ENCODE assay signal across 22 cellular contexts in genomic region chr9:29873579-29873978, GRCh38.
DNase-seq lines count a peak whose midpoint lies in the region; ATAC-seq, FAIRE-seq and TF ChIP-seq lines count a peak whose summit lies in the region.
"Had no signal": no experiment of that assay in that cellular context is flagged by ENCODE, and none has a peak within 500 bp of the region (broad histone marks: within the 10 kb centered on the region; RNA-seq: fewer than 3 reads in every experiment).

No MANE protein-coding gene starts in this region.

- BruUV-seq in Calu3 (replicated peaks; lab: Mats Ljungman, UMichigan) = no TSS peak

- intact Hi-C loops in Calu3 (cut with micrococcal nuclease; ENCODE audit: unreplicated experiment) = no loop called here
- intact Hi-C loops in left colon (cut with DNase I, micrococcal nuclease) = no loop called here

- no peak overlapping the region for H3K4me3 ChIP-seq in small intestine (ENCODE audit: low read depth in 1 of 2, low read length in 2 of 2)
- H3K4me3 ChIP-seq: BLaER1 had no signal

- H3K4me1 ChIP-seq in small intestine (ENCODE audit: control insufficient read depth in 2 of 2, insufficient read depth in 1 of 2, low read depth in 1 of 2, low read length in 1 of 2) = no peaks in the 10 kb centered on the region
- H3K4me1 ChIP-seq: BLaER1 had no signal

- H3K9me3 ChIP-seq in small intestine (ENCODE audit: control insufficient read depth, low read depth) = no peaks in the 10 kb centered on the region
- H3K9me3 ChIP-seq: BLaER1 had no signal

- DNase-seq in Calu3 (no peak), WTC11 (ENCODE audit: low spot score) (no peak), left colon (no peak), small intestine (peak; percentile 5), glutamatergic neuron (no peak), NCI-H526 (lab: John Stamatoyannopoulos, UW) (no peak), ecto neural progenitor cell (ENCODE audit: low spot score) (no peak)
- no peak for DNase-seq in activated CD4-positive, alpha-beta T cell treated with anti-CD3 and anti-CD28 coated beads, Interleukin-2, amount 10 ng/mL, durations not matched to agents 7 days and 5 days
- DNase-seq: CD4-positive, CD25-positive, alpha-beta regulatory T cell; CD8-positive, alpha-beta T cell; DMS53; DMS79 treated with DMSO at 0.1 percent for 48 hours; GF-D8; GOT3; HCEC 1CT had no signal

- H3K27ac ChIP-seq in small intestine (ENCODE audit: low read depth in 1 of 2, low read length in 1 of 2) = no peak overlapping the region
- H3K27ac ChIP-seq: 22Rv1, BLaER1, C4-2B had no signal

- H3K27ac Mint-ChIP-seq in Calu3 (ENCODE audit: unreplicated experiment) (peak overlapping the region; percentile 69), WTC11 (peak overlapping the region; percentile 47; the same call in 1 of the 2 replicates), glutamatergic neuron (ENCODE audit: unreplicated experiment) (no peak overlapping the region)
- H3K27ac Mint-ChIP-seq in activated CD4-positive, alpha-beta T cell treated with anti-CD3 and anti-CD28 coated beads, Interleukin-2, amount 10 ng/mL, durations not matched to agents 7 days and 5 days = no peak overlapping the region
- H3K27ac Mint-ChIP-seq: B cell; CD4-positive, CD25-positive, alpha-beta regulatory T cell; CD8-positive, alpha-beta T cell had no signal

- no peaks in the 10 kb centered on the region for H3K27me3 Mint-ChIP-seq in Calu3 (ENCODE audit: unreplicated experiment)
- H3K27me3 Mint-ChIP-seq in WTC11 (ENCODE audit: low read depth) = 0 out of 2 replicates have a peak, but pooled peaks cover 3% of the 10 kb centered on the region
- H3K27me3 Mint-ChIP-seq in glutamatergic neuron (ENCODE audit: unreplicated experiment) = peaks cover 1% of the 10 kb centered on the region
- no peaks in the 10 kb centered on the region for H3K27me3 Mint-ChIP-seq in activated CD4-positive, alpha-beta T cell treated with anti-CD3 and anti-CD28 coated beads, Interleukin-2, amount 10 ng/mL, durations not matched to agents 7 days and 5 days
- H3K27me3 Mint-ChIP-seq: B cell; CD4-positive, CD25-positive, alpha-beta regulatory T cell had no signal

- CTCF ChIA-PET in Calu3 (lab: Charles Lee) = no interaction called here
- CTCF ChIA-PET in WTC11 (lab: Charles Lee) = no interaction called here
- CTCF ChIA-PET in activated CD4-positive, alpha-beta T cell treated with anti-CD3 and anti-CD28 coated beads, Interleukin-2, amount 10 ng/mL, durations not matched to agents 7 days and 5 days (lab: Charles Lee) = no interaction called here

- no peaks in the 10 kb centered on the region for H3K27me3 ChIP-seq in small intestine (ENCODE audit: control insufficient read depth in 2 of 2, insufficient read depth in 2 of 2, low read length in 2 of 2)
- H3K27me3 ChIP-seq: BLaER1 had no signal

- H3K36me3 ChIP-seq in small intestine (ENCODE audit: control insufficient read depth in 2 of 2, insufficient read depth in 2 of 2, low read length in 2 of 2) = no peaks in the 10 kb centered on the region
- H3K36me3 ChIP-seq: BLaER1 had no signal

- POLR2A ChIA-PET in WTC11 (lab: Charles Lee) = no interaction called here
- POLR2A ChIA-PET in activated CD4-positive, alpha-beta T cell treated with anti-CD3 and anti-CD28 coated beads, Interleukin-2, amount 10 ng/mL, durations not matched to agents 7 days and 5 days (lab: Charles Lee) = no interaction called here

- H3K4me3 Mint-ChIP-seq in Calu3 (ENCODE audit: low read depth, unreplicated experiment) (no peak overlapping the region), WTC11 (no peak overlapping the region), glutamatergic neuron (ENCODE audit: unreplicated experiment) (no peak overlapping the region)
- no peak overlapping the region for H3K4me3 Mint-ChIP-seq in activated CD4-positive, alpha-beta T cell treated with anti-CD3 and anti-CD28 coated beads, Interleukin-2, amount 10 ng/mL, durations not matched to agents 7 days and 5 days
- H3K4me3 Mint-ChIP-seq: B cell; CD4-positive, CD25-positive, alpha-beta regulatory T cell; CD8-positive, alpha-beta T cell had no signal

- H3K4me1 Mint-ChIP-seq in Calu3 (ENCODE audit: low read depth, unreplicated experiment) (peaks cover 9% of the 10 kb centered on the region), WTC11 (peaks cover 22% of the 10 kb centered on the region), glutamatergic neuron (ENCODE audit: low read depth, unreplicated experiment) (no peaks in the 10 kb centered on the region)
- H3K4me1 Mint-ChIP-seq in activated CD4-positive, alpha-beta T cell treated with anti-CD3 and anti-CD28 coated beads, Interleukin-2, amount 10 ng/mL, durations not matched to agents 7 days and 5 days = no peaks in the 10 kb centered on the region
- H3K4me1 Mint-ChIP-seq: B cell had no signal

- peaks cover 10% of the 10 kb centered on the region for H3K36me3 Mint-ChIP-seq in Calu3 (ENCODE audit: insufficient read depth, unreplicated experiment)
- H3K36me3 Mint-ChIP-seq in WTC11 = peaks cover 11% of the 10 kb centered on the region
- no peaks in the 10 kb centered on the region for H3K36me3 Mint-ChIP-seq in glutamatergic neuron (ENCODE audit: unreplicated experiment)
- H3K36me3 Mint-ChIP-seq in activated CD4-positive, alpha-beta T cell treated with anti-CD3 and anti-CD28 coated beads, Interleukin-2, amount 10 ng/mL, durations not matched to agents 7 days and 5 days (ENCODE audit: low read depth) = no peaks in the 10 kb centered on the region
- H3K36me3 Mint-ChIP-seq: CD4-positive, CD25-positive, alpha-beta regulatory T cell; CD8-positive, alpha-beta T cell had no signal

- FAIRE-seq in small intestine (lab: Jason Lieb, UNC) = no peak
- FAIRE-seq: A204.1, GM12891, H54 had no signal

- TF ChIP-seq CTCF in Calu3 (IDR thresholded peaks at IDR 0.05; ENCODE audit: unreplicated experiment) (no peak), WTC11 (IDR thresholded peaks at IDR 0.05) (no peak), glutamatergic neuron (IDR thresholded peaks at IDR 0.05; ENCODE audit: partially characterized antibody, unreplicated experiment) (no peak)

- H3K9me3 Mint-ChIP-seq in Calu3 (ENCODE audit: low read depth, unreplicated experiment) = no peaks in the 10 kb centered on the region
- peaks cover 19% of the 10 kb centered on the region for H3K9me3 Mint-ChIP-seq in WTC11
- H3K9me3 Mint-ChIP-seq in glutamatergic neuron (ENCODE audit: unreplicated experiment) = peaks cover 1% of the 10 kb centered on the region
- H3K9me3 Mint-ChIP-seq in activated CD4-positive, alpha-beta T cell treated with anti-CD3 and anti-CD28 coated beads, Interleukin-2, amount 10 ng/mL, durations not matched to agents 7 days and 5 days = peaks cover 2% of the 10 kb centered on the region

- ATAC-seq in WTC11 (no peak), left colon (peak; percentile 96)
- ATAC-seq: CD8-positive, alpha-beta T cell had no signal

TF ChIP-seq in WTC11, 78 proteins besides CTCF, POLR2A, EP300 and RAD21:
- TF ChIP-seq SMAD4 (CRISPR knock-in tag; IDR thresholded peaks at IDR 0.05) (no peak), PRDM15 (CRISPR knock-in tag; IDR thresholded peaks at IDR 0.05) (no peak)

Comparison
In these comparisons a context has a peak if more than half of its experiments do, and no peak if none do; other contexts are left out.
1. H3K27ac Mint-ChIP-seq: peak in Calu3 (single experiment) and WTC11 (single experiment); none in glutamatergic neuron (single experiment) and activated CD4-positive, alpha-beta T cell treated with anti-CD3 and anti-CD28 coated beads, Interleukin-2, amount 10 ng/mL, durations not matched to agents 7 days and 5 days (single experiment).